Comparison of ENCODE assay signal across 29 cellular contexts in the genomic region with DNA sequence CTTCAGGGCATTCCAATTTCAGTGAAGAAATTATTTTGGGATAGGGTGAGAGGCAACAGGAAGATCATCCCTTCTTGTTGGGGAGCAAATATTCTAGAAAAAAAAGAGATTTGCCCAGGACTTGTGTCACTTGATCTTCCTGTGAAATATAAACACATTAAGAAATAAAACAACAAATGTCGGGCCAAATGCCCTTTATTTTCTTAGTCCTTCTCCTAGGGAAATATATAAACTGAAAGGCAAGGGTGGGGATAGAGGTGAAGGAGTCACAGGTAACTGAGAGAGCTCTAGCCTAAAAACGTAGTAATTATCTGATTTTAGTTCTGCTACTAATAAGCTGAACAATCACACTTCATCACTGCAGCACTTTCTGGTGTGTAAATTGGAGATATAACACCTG.
"Had no signal": no experiment of that assay in that cellular context is flagged by ENCODE, and none has a peak within 500 bp of the region (broad histone marks: within the 10 kb centered on the region; RNA-seq: fewer than 3 reads in every experiment).

No MANE protein-coding gene starts in this region.

- H3K36me3 ChIP-seq: colonic mucosa had no signal

- H3K27ac Mint-ChIP-seq: dendritic cell treated with granulocyte-macrophage colony-stimulating factor and Interleukin-4, amounts not matched to agents 40 ng/mL and 50 ng/mL, for 4 days; effector memory CD8-positive, alpha-beta T cell; endodermal cell had no signal

- DNase-seq: colonic mucosa; cortex of kidney; dermis blood vessel endothelial cell; dorsolateral prefrontal cortex; effector CD4-positive, alpha-beta T cell; effector CD8-positive, alpha-beta T cell; effector memory CD4-positive, alpha-beta T cell; effector memory CD8-positive, alpha-beta T cell; endodermal cell; erythroblast; esophagus squamous epithelium; foreskin fibroblast; foreskin keratinocyte; foreskin melanocyte; gastrocnemius medialis; glutamatergic neuron; head of caudate nucleus; heart left ventricle; heart right ventricle had no signal

- H3K9me3 ChIP-seq: colonic mucosa, esophagus squamous epithelium, gastrocnemius medialis had no signal

- H3K4me3 Mint-ChIP-seq: dendritic cell treated with granulocyte-macrophage colony-stimulating factor and Interleukin-4, amounts not matched to agents 40 ng/mL and 50 ng/mL, for 4 days; effector memory CD8-positive, alpha-beta T cell; endodermal cell had no signal

- H3K4me1 ChIP-seq: colonic mucosa, esophagus muscularis mucosa, esophagus squamous epithelium, foreskin keratinocyte, gastrocnemius medialis, gastroesophageal sphincter, heart left ventricle, heart right ventricle had no signal

- H3K4me1 Mint-ChIP-seq: endodermal cell had no signal

- H3K4me3 ChIP-seq: colonic mucosa, coronary artery, dorsolateral prefrontal cortex, esophagus muscularis mucosa, esophagus squamous epithelium, gastrocnemius medialis, gastroesophageal sphincter, heart left ventricle, heart right ventricle had no signal

- ATAC-seq: effector memory CD8-positive, alpha-beta T cell; esophagus mucosa; foreskin keratinocyte; gastrocnemius medialis; gastroesophageal sphincter; heart left ventricle; heart right ventricle had no signal

- FAIRE-seq: colon, endometrium, endothelial cell of umbilical vein, frontal cortex had no signal

- H3K27ac ChIP-seq: colonic mucosa, coronary artery, dorsolateral prefrontal cortex, epithelial cell of prostate, esophagus muscularis mucosa, esophagus squamous epithelium, foreskin keratinocyte, gastrocnemius medialis, gastroesophageal sphincter, heart left ventricle, heart right ventricle had no signal

- H3K27me3 Mint-ChIP-seq: dendritic cell treated with granulocyte-macrophage colony-stimulating factor and Interleukin-4, amounts not matched to agents 40 ng/mL and 50 ng/mL, for 4 days; effector memory CD8-positive, alpha-beta T cell had no signal

- H3K27me3 ChIP-seq: colonic mucosa, dorsolateral prefrontal cortex, esophagus muscularis mucosa, esophagus squamous epithelium, foreskin keratinocyte, gastrocnemius medialis, gastroesophageal sphincter, heart left ventricle, heart right ventricle had no signal
